In genomic region chr2:186437719-186438118, GRCh38 we compare ENCODE assay signal across 29 cellular contexts.
"Had no signal": no experiment of that assay in that cellular context is flagged by ENCODE, and none has a peak within 500 bp of the region (broad histone marks: within the 10 kb centered on the region; RNA-seq: fewer than 3 reads in every experiment).

No MANE protein-coding gene starts in this region.

- ATAC-seq: effector memory CD8-positive, alpha-beta T cell; gastroesophageal sphincter; heart left ventricle; left lobe of liver; mucosa of descending colon; natural killer cell treated with Interleukin-12 subunit alpha and Interleukin-12 subunit beta and Interleukin-15 and Interleukin-18, amount 100 ng/mL, for 72 hours; stimulated activated effector memory CD8-positive, alpha-beta T cell treated with anti-CD3 and anti-CD28 coated beads, Interleukin-12 subunit alpha, Interleukin-12 subunit beta, amount 100 ng/mL, for 72 hours had no signal

- H3K4me3 ChIP-seq: gastroesophageal sphincter, heart left ventricle, hepatocyte, lung, mucosa of descending colon, right atrium auricular region, sigmoid colon, stomach, thyroid gland, upper lobe of left lung had no signal

- H3K9me3 Mint-ChIP-seq: stimulated activated effector memory CD8-positive, alpha-beta T cell treated with anti-CD3 and anti-CD28 coated beads, Interleukin-12 subunit alpha, Interleukin-12 subunit beta, amount 100 ng/mL, for 72 hours had no signal

- H3K36me3 Mint-ChIP-seq: natural killer cell treated with Interleukin-12 subunit alpha and Interleukin-12 subunit beta and Interleukin-15 and Interleukin-18, amount 100 ng/mL, for 72 hours; stimulated activated effector memory CD8-positive, alpha-beta T cell treated with anti-CD3 and anti-CD28 coated beads, Interleukin-12 subunit alpha, Interleukin-12 subunit beta, amount 100 ng/mL, for 72 hours had no signal

- H3K27ac ChIP-seq: gastroesophageal sphincter, heart left ventricle, hepatocyte, neutrophil, parathyroid adenoma, right atrium auricular region, sigmoid colon, stomach, thyroid gland, upper lobe of left lung had no signal

- H3K36me3 ChIP-seq: heart left ventricle, neutrophil, right atrium auricular region, thyroid gland, upper lobe of left lung had no signal

- H3K27me3 ChIP-seq: gastroesophageal sphincter, heart left ventricle, hepatocyte, neutrophil, right atrium auricular region, sigmoid colon, stomach, thyroid gland, upper lobe of left lung had no signal

- H3K4me1 Mint-ChIP-seq: mesothelial cell of epicardium; neural crest cell; stimulated activated effector memory CD8-positive, alpha-beta T cell treated with anti-CD3 and anti-CD28 coated beads, Interleukin-12 subunit alpha, Interleukin-12 subunit beta, amount 100 ng/mL, for 72 hours had no signal

- H3K4me1 ChIP-seq: gastroesophageal sphincter, heart left ventricle, right atrium auricular region, sigmoid colon, stomach, thyroid gland, upper lobe of left lung had no signal

- H3K9ac ChIP-seq: parathyroid adenoma had no signal

- H2AFZ ChIP-seq: hepatocyte, parathyroid adenoma had no signal

- H3K4me3 Mint-ChIP-seq: effector memory CD8-positive, alpha-beta T cell; memory B cell; mesothelial cell of epicardium; naive B cell; natural killer cell treated with Interleukin-12 subunit alpha and Interleukin-12 subunit beta and Interleukin-15 and Interleukin-18, amount 100 ng/mL, for 72 hours; neural crest cell; stimulated activated effector memory CD8-positive, alpha-beta T cell treated with anti-CD3 and anti-CD28 coated beads, Interleukin-12 subunit alpha, Interleukin-12 subunit beta, amount 100 ng/mL, for 72 hours had no signal

- H3K9me3 ChIP-seq: gastroesophageal sphincter, heart left ventricle, mucosa of descending colon, neutrophil, right atrium auricular region, sigmoid colon, stomach, thyroid gland, upper lobe of left lung had no signal

- H3K27me3 Mint-ChIP-seq: effector memory CD8-positive, alpha-beta T cell; memory B cell; naive B cell; natural killer cell treated with Interleukin-12 subunit alpha and Interleukin-12 subunit beta and Interleukin-15 and Interleukin-18, amount 100 ng/mL, for 72 hours; progenitor cell of endocrine pancreas had no signal

- H3K27ac Mint-ChIP-seq: effector memory CD8-positive, alpha-beta T cell; memory B cell; mesothelial cell of epicardium; natural killer cell treated with Interleukin-12 subunit alpha and Interleukin-12 subunit beta and Interleukin-15 and Interleukin-18, amount 100 ng/mL, for 72 hours; progenitor cell of endocrine pancreas; stimulated activated effector memory CD8-positive, alpha-beta T cell treated with anti-CD3 and anti-CD28 coated beads, Interleukin-12 subunit alpha, Interleukin-12 subunit beta, amount 100 ng/mL, for 72 hours had no signal

- FAIRE-seq: endometrium, kidney, urothelium cell line had no signal

- DNase-seq: cortex of kidney; effector memory CD8-positive, alpha-beta T cell; foreskin fibroblast; heart left ventricle; kidney; mucosa of descending colon; naive B cell; sigmoid colon; stimulated activated CD4-positive, alpha-beta T cell treated with anti-CD3 and anti-CD28 coated beads, Interleukin-2, amount 100 ng/mL, for 24 hours; stimulated activated CD4-positive, alpha-beta T cell treated with anti-CD3 and anti-CD28 coated beads, Interleukin-4, amount 100 ng/mL, for 24 hours; stimulated activated naive CD4-positive, alpha-beta T cell treated with Interleukin-2 at 50 U/mL for 16 hours; stomach; thyroid gland; upper lobe of left lung had no signal

- H3K4me2 ChIP-seq: hepatocyte had no signal

- H3K79me2 ChIP-seq: hepatocyte had no signal
